ENCODE assay signal across 19 cellular contexts in the genomic region with DNA sequence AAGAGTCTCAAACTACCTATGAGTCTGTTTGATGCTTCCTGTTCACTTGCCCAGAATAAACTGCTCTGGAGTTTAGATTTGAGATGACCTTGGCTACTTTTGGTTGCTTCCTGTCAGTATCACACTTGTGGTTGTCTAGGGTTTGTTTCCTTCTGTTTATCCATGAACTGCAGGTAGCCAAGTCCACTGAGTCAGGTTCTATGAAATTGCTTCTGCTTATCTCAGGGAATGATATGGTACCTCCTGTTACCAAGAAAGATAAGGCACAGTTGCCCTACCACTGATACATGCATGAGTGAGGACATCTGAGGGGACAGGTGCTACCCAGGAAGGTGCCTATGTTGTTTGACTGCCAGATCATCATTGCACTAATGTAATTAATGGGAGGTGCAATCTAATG.
"Had no signal": no experiment of that assay in that cellular context is flagged by ENCODE, and none has a peak within 500 bp of the region (broad histone marks: within the 10 kb centered on the region; RNA-seq: fewer than 3 reads in every experiment).

No MANE protein-coding gene starts in this region.

- ATAC-seq: activated naive CD4-positive, alpha-beta T cell treated with anti-CD3 and anti-CD28 coated beads, Interleukin-2, amount 50 U/mL, for 72 hours; activated T-helper 17 cell treated with anti-CD3 and anti-CD28 coated beads, Interleukin-2, amount 50 U/mL, for 72 hours; gastroesophageal sphincter; naive thymus-derived CD4-positive, alpha-beta T cell; sciatic nerve; stimulated activated naive B cell treated with anti-CD40 and anti-IgM and Interleukin-4, amounts not matched to agents 10 μg/mL and 1 μg/mL and 100 μg/mL, for 72 hours had no signal

- H3K4me3 ChIP-seq: gastroesophageal sphincter, lung, smooth muscle cell, upper lobe of left lung had no signal

- DNase-seq: activated CD4-positive, alpha-beta T cell treated with anti-CD3 and anti-CD28 coated beads, Interleukin-2, amount 50 U/mL, for 4 hours; activated CD8-positive, alpha-beta memory T cell treated with anti-CD3 and anti-CD28 coated beads for 24 hours; activated CD8-positive, alpha-beta memory T cell treated with anti-CD3 and anti-CD28 coated beads, Interleukin-2, amount 50 U/mL, for 4 hours; activated T-cell treated with anti-CD3 and anti-CD28 coated beads, Interleukin-2, amount 50 U/mL, for 24 hours; cortex of kidney; kidney; naive thymus-derived CD4-positive, alpha-beta T cell; occipital lobe; posterior cingulate gyrus; stimulated activated CD4-positive, alpha-beta T cell treated with anti-CD3 and anti-CD28 coated beads, Interleukin-2, amount 100 ng/mL, for 48 hours; stimulated activated CD8-positive, alpha-beta memory T cell treated with anti-CD3 and anti-CD28 coated beads, Interleukin-4, amount 100 ng/mL, for 48 hours; stimulated activated naive B cell treated with anti-CD40 and anti-IgM and Interleukin-4, amounts not matched to agents 10 μg/mL and 1 μg/mL and 100 μg/mL, for 72 hours; upper lobe of left lung had no signal

- H3K9me3 ChIP-seq: gastroesophageal sphincter had no signal

- H3K27me3 ChIP-seq: gastroesophageal sphincter, upper lobe of left lung had no signal

- H3K4me1 ChIP-seq: gastroesophageal sphincter, upper lobe of left lung had no signal

- H3K36me3 ChIP-seq: gastroesophageal sphincter, upper lobe of left lung had no signal

- FAIRE-seq: kidney had no signal

- H3K27ac ChIP-seq: gastroesophageal sphincter, upper lobe of left lung had no signal
